Comparison of ENCODE assay signal across 1 cellular context in genomic region chr2:113136828-113137775, GRCh38.
TF ChIP-seq lines count a peak whose summit lies in the region.

No MANE protein-coding gene starts in this region.

TF ChIP-seq in H1, 55 proteins besides CTCF, POLR2A, EP300 and RAD21 (continued from another document):
- TF ChIP-seq RXRA (IDR thresholded peaks at IDR 0.05; ENCODE audit: insufficient read depth, low read depth, low read length) (no peak), CHD2 (IDR thresholded peaks at IDR 0.05; ENCODE audit: low read length) (no peak), CBX5 (IDR thresholded peaks at IDR 0.05; ENCODE audit: low read depth, low read length) (no peak)
